In genomic region chr11:46360878-46361277, GRCh38 we compare ENCODE assay signal across 9 cellular contexts.
DNase-seq lines count a peak whose midpoint lies in the region; ATAC-seq and TF ChIP-seq lines count a peak whose summit lies in the region.
"Had no signal": no experiment of that assay in that cellular context is flagged by ENCODE, and none has a peak within 500 bp of the region (broad histone marks: within the 10 kb centered on the region; RNA-seq: fewer than 3 reads in every experiment).

No MANE protein-coding gene starts in this region.

- H3K79me2 ChIP-seq in DOHH2 (ENCODE audit: control insufficient read depth, low read length), result peaks cover 58% of the 10 kb centered on the region

- H3K4me3 ChIP-seq in DOHH2 (ENCODE audit: low read length), result peak overlapping the region; percentile 75

- DNase-seq in nephron progenitor cell (no peak), COLO668 (lab: John Stamatoyannopoulos, UW; ENCODE audit: unreplicated experiment) (no peak), NCI-H446 treated with DMSO at 0.1 percent for 48 hours (lab: John Stamatoyannopoulos, UW) (no peak), UCSD-AML1 (lab: John Stamatoyannopoulos, UW; ENCODE audit: unreplicated experiment) (no peak), NCI-H1105 treated with DMSO at 0.1 percent for 48 hours (lab: John Stamatoyannopoulos, UW) (no peak)
- DNase-seq: HCEC 1CT had no signal

- peaks cover 26% of the 10 kb centered on the region for H3K4me1 ChIP-seq in DOHH2 (ENCODE audit: control insufficient read depth, low read length)

- peak; percentile 7 for ATAC-seq in HG02973 (IDR thresholded peaks at IDR 0.05; ENCODE audit: unreplicated experiment)

- peak overlapping the region; percentile 93 for H3K4me2 ChIP-seq in DOHH2 (ENCODE audit: low read length)

- H3K27ac ChIP-seq in DOHH2 (ENCODE audit: low read depth, low read length), result peak overlapping the region; percentile 56
- peak overlapping the region; percentile 98 for H3K27ac ChIP-seq in angular gyrus (ENCODE audit: low read depth, low read length)

- H3K4me3 Mint-ChIP-seq in nephron progenitor cell, result peak overlapping the region; percentile 44

- peaks cover 69% of the 10 kb centered on the region for H3K4me1 Mint-ChIP-seq in nephron progenitor cell

- no peaks in the 10 kb centered on the region for H3K36me3 Mint-ChIP-seq in nephron progenitor cell (ENCODE audit: low read depth)

- peaks cover 8% of the 10 kb centered on the region for H3F3A ChIP-seq in DOHH2 (ENCODE audit: control insufficient read depth, insufficient read depth)

- peaks cover 6% of the 10 kb centered on the region for H3K27me3 Mint-ChIP-seq in nephron progenitor cell (ENCODE audit: low read depth, poor library complexity)

- no peak for TF ChIP-seq CTCF in DOHH2 (IDR thresholded peaks at IDR 0.05; ENCODE audit: low read depth, low read length, poor library complexity, severe bottlenecking)
- no peak for TF ChIP-seq CTCF in nephron progenitor cell (IDR thresholded peaks at IDR 0.05)

- no peaks in the 10 kb centered on the region for H4K20me1 ChIP-seq in DOHH2 (ENCODE audit: control insufficient read depth, insufficient read depth, low read depth, low read length)

- peaks cover 3% of the 10 kb centered on the region; the same call in 1 of the 2 replicates for H3K36me3 ChIP-seq in DOHH2 (ENCODE audit: control insufficient read depth, low read length)

- no peaks in the 10 kb centered on the region for H3K9me2 ChIP-seq in DOHH2 (replicated peaks; ENCODE audit: control insufficient read depth, low read length)

- no peaks in the 10 kb centered on the region for H3K9me3 Mint-ChIP-seq in nephron progenitor cell

- no peaks in the 10 kb centered on the region for H3K27me3 ChIP-seq in DOHH2 (ENCODE audit: control insufficient read depth, low read length)

- H3K27ac Mint-ChIP-seq in nephron progenitor cell, result peak overlapping the region; percentile 67

- no peaks in the 10 kb centered on the region for H3K9me3 ChIP-seq in DOHH2 (ENCODE audit: control insufficient read depth, insufficient read depth, low read length)
